1 cellular context compared by ENCODE assay signal in the genomic region with DNA sequence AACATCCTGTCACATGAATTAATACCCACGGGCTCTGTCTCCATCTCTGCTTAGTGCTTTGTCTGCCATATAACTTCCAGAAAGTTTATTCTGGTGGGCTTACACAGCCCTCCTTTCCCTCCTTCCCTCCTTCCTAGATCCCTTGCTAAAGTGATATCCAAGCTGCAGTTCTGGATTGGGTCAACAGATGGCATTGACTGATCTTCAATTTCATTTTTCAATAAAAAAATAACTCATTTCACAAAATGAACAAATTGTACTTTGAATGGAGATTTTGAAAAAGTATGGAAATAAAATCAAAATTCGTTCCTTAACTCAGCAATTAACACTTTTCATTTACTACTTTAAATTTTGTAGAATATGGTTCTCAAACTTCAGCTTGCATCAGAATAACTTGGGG.
TF ChIP-seq lines count a peak whose summit lies in the region.

No MANE protein-coding gene starts in this region.

TF ChIP-seq in IMR-90, 13 proteins besides CTCF, POLR2A, EP300 and RAD21 (continued from another document):
- TF ChIP-seq, protein P1, sequence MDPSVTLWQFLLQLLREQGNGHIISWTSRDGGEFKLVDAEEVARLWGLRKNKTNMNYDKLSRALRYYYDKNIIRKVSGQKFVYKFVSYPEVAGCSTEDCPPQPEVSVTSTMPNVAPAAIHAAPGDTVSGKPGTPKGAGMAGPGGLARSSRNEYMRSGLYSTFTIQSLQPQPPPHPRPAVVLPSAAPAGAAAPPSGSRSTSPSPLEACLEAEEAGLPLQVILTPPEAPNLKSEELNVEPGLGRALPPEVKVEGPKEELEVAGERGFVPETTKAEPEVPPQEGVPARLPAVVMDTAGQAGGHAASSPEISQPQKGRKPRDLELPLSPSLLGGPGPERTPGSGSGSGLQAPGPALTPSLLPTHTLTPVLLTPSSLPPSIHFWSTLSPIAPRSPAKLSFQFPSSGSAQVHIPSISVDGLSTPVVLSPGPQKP (IDR thresholded peaks at IDR 0.05; ENCODE audit: borderline replicate concordance, low read depth, low read length) = no peak
- TF ChIP-seq MXI1 (IDR thresholded peaks at IDR 0.05; ENCODE audit: borderline replicate concordance, low read depth, low read length) = no peak
